8 cellular contexts compared by ENCODE assay signal in the genomic region with DNA sequence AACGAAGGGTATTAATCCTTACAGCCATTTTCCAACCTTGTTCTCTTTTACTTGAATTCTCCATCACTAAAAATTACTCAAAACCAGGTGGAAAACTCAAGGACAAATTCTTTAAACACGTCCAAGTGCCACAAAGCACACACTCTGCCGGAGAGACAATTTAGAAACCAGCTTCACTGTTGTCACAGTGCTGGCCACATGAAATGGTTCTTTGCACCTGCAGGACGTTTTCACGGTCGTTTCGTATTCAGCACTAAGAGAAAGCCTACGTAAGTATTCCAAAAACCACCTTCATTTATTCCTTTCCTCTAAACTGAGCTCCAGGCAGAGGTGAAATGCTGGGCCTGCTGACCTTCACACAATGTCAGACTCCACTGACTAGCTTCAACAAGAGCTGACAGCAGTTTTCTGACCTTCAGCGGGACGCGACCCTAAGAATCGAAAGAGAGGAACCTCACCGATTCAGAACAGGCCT. TPM values are rescaled to one million over a fixed set of nuclear protein-coding genes. Genes with fewer than 3 reads are reported as not detected.
DNase-seq lines count a peak whose midpoint lies in the region; ATAC-seq and TF ChIP-seq lines count a peak whose summit lies in the region.

No MANE protein-coding gene starts in this region.

- peaks cover 6 to 8% of the 10 kb centered on the region in 2 experiments for H3K4me1 ChIP-seq in trophoblast cell (ENCODE audit: control insufficient read depth in 1 of 2, insufficient read depth in 2 of 2, low read length in 2 of 2)

- peak overlapping the region; percentile 59 for H4K91ac ChIP-seq in trophoblast cell (ENCODE audit: low read depth, low read length)

- H3K36me3 ChIP-seq in trophoblast cell (ENCODE audit: control insufficient read depth in 1 of 2, insufficient read depth in 2 of 2, low read length in 2 of 2), result peaks cover 11 to 16% of the 10 kb centered on the region in 2 experiments

- no CpG with 5 or more reads among the region's 13 CpGs for WGBS in trophoblast cell (ENCODE audit: extremely low coverage, insufficient coverage, insufficient read length)

- peak overlapping the region; percentile 99 for H3K27ac Mint-ChIP-seq in activated CD4-positive, alpha-beta T cell treated with anti-CD3 and anti-CD28 coated beads for 36 hours

- no peak for ATAC-seq in activated CD4-positive, alpha-beta T cell treated with anti-CD3 and anti-CD28 coated beads for 36 hours
- ATAC-seq in HG03066 (IDR thresholded peaks at IDR 0.05; ENCODE audit: low read depth, unreplicated experiment) (peak; percentile 26), GM18517 (IDR thresholded peaks at IDR 0.05; ENCODE audit: unreplicated experiment) (no peak)

- peak overlapping the region; percentile 42 for H2BK5ac ChIP-seq in trophoblast cell (ENCODE audit: low read depth, low read length, poor library complexity)

- H3K27me3 ChIP-seq in trophoblast cell (ENCODE audit: insufficient read depth, low read length), result no peaks in the 10 kb centered on the region

- POLR2A ChIA-PET in activated CD4-positive, alpha-beta T cell treated with anti-CD3 and anti-CD28 coated beads for 36 hours (lab: Charles Lee), result interaction anchor here (0.5 to 1.0 kb wide), 3 partner anchors 16 to 31 kb away, joined by 3 to 8 read pairs (median 4); no protein-coding TSS in a partner anchor

- peak overlapping the region; percentile 75 for H2AK5ac ChIP-seq in trophoblast cell (ENCODE audit: low read length)

- peak overlapping the region; percentile 56 for H4K12ac ChIP-seq in trophoblast cell (ENCODE audit: low read depth, low read length)

- peak overlapping the region; percentile 81 for H4K8ac ChIP-seq in trophoblast cell (ENCODE audit: low read depth, low read length)

- H3K4me3 Mint-ChIP-seq in activated CD4-positive, alpha-beta T cell treated with anti-CD3 and anti-CD28 coated beads for 36 hours, result peak overlapping the region; percentile 97

- H3K27me3 Mint-ChIP-seq in activated CD4-positive, alpha-beta T cell treated with anti-CD3 and anti-CD28 coated beads for 36 hours, result no peaks in the 10 kb centered on the region

- peaks cover 29% of the 10 kb centered on the region for H3K36me3 Mint-ChIP-seq in activated CD4-positive, alpha-beta T cell treated with anti-CD3 and anti-CD28 coated beads for 36 hours (ENCODE audit: low read depth)

- no peak overlapping the region for H2BK12ac ChIP-seq in trophoblast cell (ENCODE audit: low read length)

- H3K14ac ChIP-seq in trophoblast cell (ENCODE audit: low read length), result peak overlapping the region; percentile 65

- peak overlapping the region; percentile 75 to 99 for H3K4me3 ChIP-seq in foreskin fibroblast (ENCODE audit: low read depth in 1 of 2, low read length in 2 of 2)
- H3K4me3 ChIP-seq in trophoblast cell (ENCODE audit: low read depth, low read length), result peak overlapping the region; percentile 99

- H3K9ac ChIP-seq in trophoblast cell (ENCODE audit: low read length), result peak overlapping the region; percentile 60

- peaks cover 23% of the 10 kb centered on the region for H3K79me2 ChIP-seq in trophoblast cell (ENCODE audit: control insufficient read depth, insufficient read depth, low read length, poor library complexity)

- H3K18ac ChIP-seq in trophoblast cell (ENCODE audit: low read length), result peak overlapping the region; percentile 93

- peaks cover 30% of the 10 kb centered on the region for H3K4me1 Mint-ChIP-seq in activated CD4-positive, alpha-beta T cell treated with anti-CD3 and anti-CD28 coated beads for 36 hours

- H2BK120ac ChIP-seq in trophoblast cell (ENCODE audit: insufficient read depth, low read length, poor library complexity), result peak overlapping the region; percentile 34

- H3K23ac ChIP-seq in trophoblast cell (ENCODE audit: low read length), result no peak overlapping the region

- intact Hi-C loops in activated CD4-positive, alpha-beta T cell treated with anti-CD3 and anti-CD28 coated beads for 36 hours (cut with DNase I, micrococcal nuclease), result loop anchor here in 1 of 2 experiments (5.0 kb wide), 1 partner anchor 75 kb away; a partner anchor contains a TSS

- H3K27ac ChIP-seq in VCaP, result peak overlapping the region; percentile 96
- H3K27ac ChIP-seq in trophoblast cell (ENCODE audit: low read depth, low read length), result peak overlapping the region; percentile 70

- H3K79me1 ChIP-seq in trophoblast cell (ENCODE audit: low read length), result peaks cover 7% of the 10 kb centered on the region

- no peak for DNase-seq in activated CD4-positive, alpha-beta T cell treated with anti-CD3 and anti-CD28 coated beads for 36 hours
- DNase-seq in activated CD4-positive, alpha-beta T cell treated with anti-CD3 and anti-CD28 coated beads for 48 hours, result no peak
- no peak for DNase-seq in foreskin fibroblast
- DNase-seq in trophoblast cell, result peak in 1 of 2 donors; percentile 18
- no peak for DNase-seq in cerebellar cortex (ENCODE audit: low spot score)

- H3K4ac ChIP-seq in trophoblast cell (ENCODE audit: low read depth, low read length), result peak overlapping the region; percentile 95

- H3K4me2 ChIP-seq in trophoblast cell (ENCODE audit: low read length), result peak overlapping the region; percentile 88

- peak overlapping the region; percentile 80 for H2AFZ ChIP-seq in trophoblast cell (ENCODE audit: insufficient read depth, low read length, poor library complexity)

- H3K9me3 Mint-ChIP-seq in activated CD4-positive, alpha-beta T cell treated with anti-CD3 and anti-CD28 coated beads for 36 hours (ENCODE audit: low read depth), result no peaks in the 10 kb centered on the region

- TF ChIP-seq CTCF in VCaP (conservative IDR thresholded peaks at IDR 0.05) (no peak), foreskin fibroblast (IDR thresholded peaks at IDR 0.05; ENCODE audit: low read depth, low read length) (no peak)

- no peaks in the 10 kb centered on the region for H3K9me3 ChIP-seq in trophoblast cell (ENCODE audit: insufficient read depth, low read depth, low read length)

- CTCF ChIA-PET in activated CD4-positive, alpha-beta T cell treated with anti-CD3 and anti-CD28 coated beads for 36 hours (lab: Charles Lee), result interaction anchor here (0.6 to 2.1 kb wide), 9 partner anchors 13 to 375 kb away, joined by 3 to 10 read pairs (median 3); a partner anchor contains a TSS

RNA-seq across cellular contexts. Expression of gene ATP5F1A, which starts 0.7 kb away (rescaled TPM):
- 100 to 1,000 TPM; 375 to 515 TPM for total RNA-seq in activated CD4-positive, alpha-beta T cell treated with anti-CD3 and anti-CD28 coated beads for 36 hours
- polyA plus RNA-seq in trophoblast cell (2013), result 277 and 282 TPM in 2 replicates

RNA-seq across cellular contexts. Expression of gene HAUS1, which starts 6.8 kb away (rescaled TPM):
- total RNA-seq in activated CD4-positive, alpha-beta T cell treated with anti-CD3 and anti-CD28 coated beads for 36 hours, result 10 to 100 TPM; 62.2 to 79.9 TPM
- 59.0 and 63.5 TPM in 2 replicates for polyA plus RNA-seq in trophoblast cell (2013)

RNA-seq across cellular contexts. Expression of gene PSTPIP2, which starts 25.4 kb away (rescaled TPM):
- total RNA-seq in activated CD4-positive, alpha-beta T cell treated with anti-CD3 and anti-CD28 coated beads for 36 hours, result 10 to 100 TPM; 11.5 to 15.3 TPM
- polyA plus RNA-seq in trophoblast cell (2013), result 54.5 and 57.4 TPM in 2 replicates
